ENCODE assay signal across 8 cellular contexts in the genomic region with DNA sequence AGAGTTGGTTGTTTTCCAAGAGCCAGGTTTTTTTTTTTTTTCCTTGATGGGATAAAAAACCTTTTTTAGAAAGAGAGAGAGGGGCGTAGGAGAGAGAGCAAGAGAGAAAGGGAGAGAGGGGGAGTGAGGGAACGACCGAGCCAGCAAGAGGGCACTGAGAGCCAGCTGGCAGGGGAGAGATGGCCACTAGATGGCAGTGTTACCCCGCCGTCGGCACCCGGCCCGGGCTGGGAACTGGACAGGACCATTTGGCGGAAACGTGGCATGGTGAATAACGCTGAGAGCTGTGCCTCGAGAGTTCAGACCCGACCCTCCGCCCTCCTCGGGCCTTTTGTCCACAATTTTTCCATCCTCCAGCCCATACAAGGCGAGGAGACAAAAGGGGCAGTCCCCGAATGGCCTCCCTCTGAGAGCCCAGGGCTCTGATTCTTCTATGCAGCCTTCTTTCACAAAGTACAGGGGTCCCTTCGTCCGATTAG.
DNase-seq lines count a peak whose midpoint lies in the region; TF ChIP-seq lines count a peak whose summit lies in the region.

No MANE protein-coding gene starts in this region.

- H3K27me3 ChIP-seq in neutrophil = no peaks in the 10 kb centered on the region

- H3K4me3 ChIP-seq in neutrophil (ENCODE audit: low read depth in 1 of 2, low read length in 1 of 2) = no peak overlapping the region

- H3K36me3 ChIP-seq in neutrophil = no peaks in the 10 kb centered on the region

- no peaks in the 10 kb centered on the region for H3K9me3 ChIP-seq in neutrophil

- H3K27ac ChIP-seq in neutrophil (no peak overlapping the region), substantia nigra (ENCODE audit: low read depth, low read length, poor library complexity, severe bottlenecking) (peak overlapping the region; percentile 58)

- H3K4me1 ChIP-seq in neutrophil (ENCODE audit: control insufficient read depth in 1 of 2, insufficient read depth in 1 of 2, low read depth in 1 of 2, low read length in 1 of 2) = peaks cover 3 to 4% of the 10 kb centered on the region in 2 experiments

- TF ChIP-seq CTCF in neutrophil (IDR thresholded peaks at IDR 0.05) = peak; percentile 73

- DNase-seq in ELR (ENCODE audit: low read depth) (peak; percentile 85), H4 (ENCODE audit: low spot score) (peak; percentile 70), LHCN-M2 (ENCODE audit: low read depth) (peak; percentile 75), RPMI8226 (peak; percentile 76), foreskin melanocyte (peak; percentile 70), substantia nigra (lab: John Stamatoyannopoulos, UW) (peak; percentile 10 to 92 (median 85))
- DNase-seq in activated effector memory CD4-positive, alpha-beta T cell treated with anti-CD3 and anti-CD28 coated beads, Interleukin-2, amount 50 U/mL, for 16 hours = peak; percentile 89
